In the genomic region with DNA sequence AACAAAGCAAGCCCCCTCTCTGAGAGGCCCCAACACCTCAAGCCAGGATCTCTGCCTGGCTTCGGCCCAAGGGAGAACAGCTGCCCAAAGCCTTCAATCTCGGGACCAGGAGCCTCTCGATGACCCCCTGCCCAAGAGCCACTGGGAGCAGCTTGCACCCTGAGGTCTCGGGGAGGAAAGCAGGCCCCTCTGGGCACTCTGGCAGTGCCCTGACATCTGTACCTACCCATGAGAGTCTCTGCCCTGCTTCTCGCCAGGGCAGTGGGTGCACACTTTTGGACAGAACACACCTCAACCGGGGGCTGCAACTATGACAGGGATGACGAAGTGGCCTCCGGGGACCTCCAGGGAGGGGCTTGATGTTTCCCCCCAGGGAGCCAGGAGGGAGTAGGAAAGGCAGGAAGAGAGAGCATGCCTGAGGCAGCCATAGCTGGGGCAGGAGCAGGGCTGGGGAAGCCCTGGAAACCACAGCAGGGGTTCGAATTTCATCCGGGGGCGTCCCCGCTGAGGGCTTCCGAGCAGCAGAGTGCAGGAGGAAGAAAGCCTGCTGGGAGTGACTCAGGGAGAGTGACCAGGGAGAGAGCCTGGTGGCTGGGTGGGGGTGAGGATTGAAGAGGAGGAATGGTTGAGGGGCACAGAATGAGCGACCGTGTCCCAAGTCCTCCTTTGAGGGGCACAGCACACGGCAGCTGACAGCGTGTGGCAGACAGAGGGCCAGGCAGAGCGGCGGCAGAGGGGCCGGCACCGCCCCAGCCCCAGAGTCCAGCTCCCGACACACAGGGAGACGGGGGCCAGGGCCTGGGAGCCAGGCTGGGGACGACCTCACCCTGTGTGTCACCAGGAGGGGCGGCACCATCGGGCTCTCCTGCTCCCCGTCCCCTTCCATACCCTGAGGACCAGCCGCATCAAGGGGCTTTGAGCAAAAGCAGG, we compare ENCODE assay signal across 1 cellular context.
A peak's percentile ranks its signal among the peaks of the same experiment; 100 is the strongest.
TF ChIP-seq lines count a peak whose summit lies in the region.

No MANE protein-coding gene starts in this region.

TF ChIP-seq in HEK293, 187 proteins besides CTCF, POLR2A, EP300 and RAD21 (continued from another document and continues in another):
- TF ChIP-seq, protein P1, sequence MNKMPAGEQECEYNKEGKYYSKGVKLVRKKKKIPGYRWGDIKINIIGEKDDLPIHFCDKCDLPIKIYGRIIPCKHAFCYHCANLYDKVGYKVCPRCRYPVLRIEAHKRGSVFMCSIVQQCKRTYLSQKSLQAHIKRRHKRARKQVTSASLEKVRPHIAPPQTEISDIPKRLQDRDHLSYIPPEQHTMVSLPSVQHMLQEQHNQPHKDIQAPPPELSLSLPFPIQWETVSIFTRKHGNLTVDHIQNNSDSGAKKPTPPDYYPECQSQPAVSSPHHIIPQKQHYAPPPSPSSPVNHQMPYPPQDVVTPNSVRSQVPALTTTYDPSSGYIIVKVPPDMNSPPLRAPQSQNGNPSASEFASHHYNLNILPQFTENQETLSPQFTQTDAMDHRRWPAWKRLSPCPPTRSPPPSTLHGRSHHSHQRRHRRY (tag by site-specific recombination; IDR thresholded peaks at IDR 0.05), result no peak
- TF ChIP-seq ZNF350 (tag by site-specific recombination; IDR thresholded peaks at IDR 0.05) (no peak), ZNF707 (tag by site-specific recombination; IDR thresholded peaks at IDR 0.05) (no peak), ZNF112 (tag by site-specific recombination; IDR thresholded peaks at IDR 0.05) (no peak), ZNF629 (tag by site-specific recombination; IDR thresholded peaks at IDR 0.05) (no peak), ZNF548 (tag by site-specific recombination; IDR thresholded peaks at IDR 0.05) (no peak), ZNF530 (tag by site-specific recombination; IDR thresholded peaks at IDR 0.05; ENCODE audit: low read depth) (no peak), ZNF302 (tag by site-specific recombination; IDR thresholded peaks at IDR 0.05; ENCODE audit: low read depth) (no peak), ZNF24 (tag by site-specific recombination; IDR thresholded peaks at IDR 0.05) (no peak), ZNF404 (tag by site-specific recombination; IDR thresholded peaks at IDR 0.05) (no peak), ZBTB7A (tag by site-specific recombination; IDR thresholded peaks at IDR 0.05; ENCODE audit: low read depth) (no peak), ZNF792 (tag by site-specific recombination; IDR thresholded peaks at IDR 0.05) (no peak), ZNF658 (tag by site-specific recombination; IDR thresholded peaks at IDR 0.05) (no peak), KLF10 (tag by site-specific recombination; IDR thresholded peaks at IDR 0.05) (no peak), GFI1B (tag by site-specific recombination; IDR thresholded peaks at IDR 0.05) (no peak), KLF9 (tag by site-specific recombination; IDR thresholded peaks at IDR 0.05; ENCODE audit: low read depth) (no peak), ZNF791 (tag by site-specific recombination; IDR thresholded peaks at IDR 0.05) (no peak), ZNF621 (tag by site-specific recombination; IDR thresholded peaks at IDR 0.05) (no peak), SCRT1 (tag by site-specific recombination; IDR thresholded peaks at IDR 0.05; ENCODE audit: borderline replicate concordance) (no peak), PBX3 (CRISPR knock-in tag; IDR thresholded peaks at IDR 0.05) (no peak), ZNF341 (tag by site-specific recombination; IDR thresholded peaks at IDR 0.05; ENCODE audit: low read depth) (peak; percentile 28; the same call in 1 of the 2 replicates), ZNF473 (tag by site-specific recombination; IDR thresholded peaks at IDR 0.05) (no peak), INSM2 (tag by site-specific recombination; IDR thresholded peaks at IDR 0.05) (no peak), ZNF837 (tag by site-specific recombination; IDR thresholded peaks at IDR 0.05) (no peak), ZNF449 (tag by site-specific recombination; IDR thresholded peaks at IDR 0.05) (no peak), ZNF660 (tag by site-specific recombination; IDR thresholded peaks at IDR 0.05) (no peak), ZNF677 (tag by site-specific recombination; IDR thresholded peaks at IDR 0.05) (no peak), SETDB1 (IDR thresholded peaks at IDR 0.05; ENCODE audit: insufficient read length, low read length) (no peak), HOXA7 (CRISPR knock-in tag; IDR thresholded peaks at IDR 0.05; ENCODE audit: borderline replicate concordance) (no peak), ZNF335 (tag by site-specific recombination; conservative IDR thresholded peaks at IDR 0.05) (peak; percentile 47), KLF1 (tag by site-specific recombination; IDR thresholded peaks at IDR 0.05) (peak; percentile 40), ZNF561 (tag by site-specific recombination; IDR thresholded peaks at IDR 0.05; ENCODE audit: borderline replicate concordance) (no peak), ZNF664 (tag by site-specific recombination; IDR thresholded peaks at IDR 0.05) (no peak), ZNF394 (tag by site-specific recombination; IDR thresholded peaks at IDR 0.05; ENCODE audit: borderline replicate concordance) (0 out of 2 replicates have a peak, but pooled peaks have one; percentile 15)
- TF ChIP-seq, protein P2, sequence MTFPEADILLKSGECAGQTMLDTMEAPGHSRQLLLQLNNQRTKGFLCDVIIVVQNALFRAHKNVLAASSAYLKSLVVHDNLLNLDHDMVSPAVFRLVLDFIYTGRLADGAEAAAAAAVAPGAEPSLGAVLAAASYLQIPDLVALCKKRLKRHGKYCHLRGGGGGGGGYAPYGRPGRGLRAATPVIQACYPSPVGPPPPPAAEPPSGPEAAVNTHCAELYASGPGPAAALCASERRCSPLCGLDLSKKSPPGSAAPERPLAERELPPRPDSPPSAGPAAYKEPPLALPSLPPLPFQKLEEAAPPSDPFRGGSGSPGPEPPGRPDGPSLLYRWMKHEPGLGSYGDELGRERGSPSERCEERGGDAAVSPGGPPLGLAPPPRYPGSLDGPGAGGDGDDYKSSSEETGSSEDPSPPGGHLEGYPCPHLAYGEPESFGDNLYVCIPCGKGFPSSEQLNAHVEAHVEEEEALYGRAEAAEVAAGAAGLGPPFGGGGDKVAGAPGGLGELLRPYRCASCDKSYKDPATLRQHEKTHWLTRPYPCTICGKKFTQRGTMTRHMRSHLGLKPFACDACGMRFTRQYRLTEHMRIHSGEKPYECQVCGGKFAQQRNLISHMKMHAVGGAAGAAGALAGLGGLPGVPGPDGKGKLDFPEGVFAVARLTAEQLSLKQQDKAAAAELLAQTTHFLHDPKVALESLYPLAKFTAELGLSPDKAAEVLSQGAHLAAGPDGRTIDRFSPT (tag by site-specific recombination; IDR thresholded peaks at IDR 0.05), result peak; percentile 67; the same call in 1 of the 2 replicates
- TF ChIP-seq, protein P3, sequence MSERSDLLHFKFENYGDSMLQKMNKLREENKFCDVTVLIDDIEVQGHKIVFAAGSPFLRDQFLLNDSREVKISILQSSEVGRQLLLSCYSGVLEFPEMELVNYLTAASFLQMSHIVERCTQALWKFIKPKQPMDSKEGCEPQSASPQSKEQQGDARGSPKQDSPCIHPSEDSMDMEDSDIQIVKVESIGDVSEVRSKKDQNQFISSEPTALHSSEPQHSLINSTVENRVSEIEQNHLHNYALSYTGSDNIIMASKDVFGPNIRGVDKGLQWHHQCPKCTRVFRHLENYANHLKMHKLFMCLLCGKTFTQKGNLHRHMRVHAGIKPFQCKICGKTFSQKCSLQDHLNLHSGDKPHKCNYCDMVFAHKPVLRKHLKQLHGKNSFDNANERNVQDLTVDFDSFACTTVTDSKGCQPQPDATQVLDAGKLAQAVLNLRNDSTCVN (tag by site-specific recombination; optimal IDR thresholded peaks at IDR 0.05), result peak; percentile 39
- TF ChIP-seq, protein P4, sequence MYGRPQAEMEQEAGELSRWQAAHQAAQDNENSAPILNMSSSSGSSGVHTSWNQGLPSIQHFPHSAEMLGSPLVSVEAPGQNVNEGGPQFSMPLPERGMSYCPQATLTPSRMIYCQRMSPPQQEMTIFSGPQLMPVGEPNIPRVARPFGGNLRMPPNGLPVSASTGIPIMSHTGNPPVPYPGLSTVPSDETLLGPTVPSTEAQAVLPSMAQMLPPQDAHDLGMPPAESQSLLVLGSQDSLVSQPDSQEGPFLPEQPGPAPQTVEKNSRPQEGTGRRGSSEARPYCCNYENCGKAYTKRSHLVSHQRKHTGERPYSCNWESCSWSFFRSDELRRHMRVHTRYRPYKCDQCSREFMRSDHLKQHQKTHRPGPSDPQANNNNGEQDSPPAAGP (tag by site-specific recombination; IDR thresholded peaks at IDR 0.05), result peak; percentile 78; the same call in 1 of the 2 replicates
- TF ChIP-seq, protein P5, sequence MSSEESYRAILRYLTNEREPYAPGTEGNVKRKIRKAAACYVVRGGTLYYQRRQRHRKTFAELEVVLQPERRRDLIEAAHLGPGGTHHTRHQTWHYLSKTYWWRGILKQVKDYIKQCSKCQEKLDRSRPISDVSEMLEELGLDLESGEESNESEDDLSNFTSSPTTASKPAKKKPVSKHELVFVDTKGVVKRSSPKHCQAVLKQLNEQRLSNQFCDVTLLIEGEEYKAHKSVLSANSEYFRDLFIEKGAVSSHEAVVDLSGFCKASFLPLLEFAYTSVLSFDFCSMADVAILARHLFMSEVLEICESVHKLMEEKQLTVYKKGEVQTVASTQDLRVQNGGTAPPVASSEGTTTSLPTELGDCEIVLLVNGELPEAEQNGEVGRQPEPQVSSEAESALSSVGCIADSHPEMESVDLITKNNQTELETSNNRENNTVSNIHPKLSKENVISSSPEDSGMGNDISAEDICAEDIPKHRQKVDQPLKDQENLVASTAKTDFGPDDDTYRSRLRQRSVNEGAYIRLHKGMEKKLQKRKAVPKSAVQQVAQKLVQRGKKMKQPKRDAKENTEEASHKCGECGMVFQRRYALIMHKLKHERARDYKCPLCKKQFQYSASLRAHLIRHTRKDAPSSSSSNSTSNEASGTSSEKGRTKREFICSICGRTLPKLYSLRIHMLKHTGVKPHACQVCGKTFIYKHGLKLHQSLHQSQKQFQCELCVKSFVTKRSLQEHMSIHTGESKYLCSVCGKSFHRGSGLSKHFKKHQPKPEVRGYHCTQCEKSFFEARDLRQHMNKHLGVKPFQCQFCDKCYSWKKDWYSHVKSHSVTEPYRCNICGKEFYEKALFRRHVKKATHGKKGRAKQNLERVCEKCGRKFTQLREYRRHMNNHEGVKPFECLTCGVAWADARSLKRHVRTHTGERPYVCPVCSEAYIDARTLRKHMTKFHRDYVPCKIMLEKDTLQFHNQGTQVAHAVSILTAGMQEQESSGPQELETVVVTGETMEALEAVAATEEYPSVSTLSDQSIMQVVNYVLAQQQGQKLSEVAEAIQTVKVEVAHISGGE (tag by site-specific recombination; conservative IDR thresholded peaks at IDR 0.05; ENCODE audit: low read depth), result no peak
- TF ChIP-seq, protein P6, sequence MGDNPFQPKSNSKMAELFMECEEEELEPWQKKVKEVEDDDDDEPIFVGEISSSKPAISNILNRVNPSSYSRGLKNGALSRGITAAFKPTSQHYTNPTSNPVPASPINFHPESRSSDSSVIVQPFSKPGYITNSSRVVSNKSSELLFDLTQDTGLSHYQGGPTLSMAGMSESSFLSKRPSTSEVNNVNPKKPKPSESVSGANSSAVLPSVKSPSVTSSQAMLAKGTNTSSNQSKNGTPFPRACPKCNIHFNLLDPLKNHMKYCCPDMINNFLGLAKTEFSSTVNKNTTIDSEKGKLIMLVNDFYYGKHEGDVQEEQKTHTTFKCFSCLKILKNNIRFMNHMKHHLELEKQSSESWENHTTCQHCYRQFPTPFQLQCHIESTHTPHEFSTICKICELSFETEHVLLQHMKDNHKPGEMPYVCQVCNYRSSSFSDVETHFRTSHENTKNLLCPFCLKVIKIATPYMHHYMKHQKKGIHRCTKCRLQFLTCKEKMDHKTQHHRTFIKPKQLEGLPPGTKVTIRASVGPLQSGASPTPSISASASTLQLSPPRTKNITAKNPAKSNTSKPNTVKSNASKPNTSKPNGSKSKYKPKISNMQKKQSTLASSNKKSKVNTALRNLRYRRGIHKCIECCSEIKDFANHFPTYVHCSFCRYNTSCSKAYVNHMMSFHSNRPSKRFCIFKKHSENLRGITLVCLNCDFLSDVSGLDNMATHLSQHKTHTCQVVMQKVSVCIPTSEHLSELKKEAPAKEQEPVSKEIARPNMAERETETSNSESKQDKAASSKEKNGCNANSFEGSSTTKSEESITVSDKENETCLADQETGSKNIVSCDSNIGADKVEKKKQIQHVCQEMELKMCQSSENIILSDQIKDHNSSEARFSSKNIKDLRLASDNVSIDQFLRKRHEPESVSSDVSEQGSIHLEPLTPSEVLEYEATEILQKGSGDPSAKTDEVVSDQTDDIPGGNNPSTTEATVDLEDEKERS (tag by site-specific recombination; IDR thresholded peaks at IDR 0.05), result no peak
